ENCODE assay signal across 1 cellular context in the genomic region with DNA sequence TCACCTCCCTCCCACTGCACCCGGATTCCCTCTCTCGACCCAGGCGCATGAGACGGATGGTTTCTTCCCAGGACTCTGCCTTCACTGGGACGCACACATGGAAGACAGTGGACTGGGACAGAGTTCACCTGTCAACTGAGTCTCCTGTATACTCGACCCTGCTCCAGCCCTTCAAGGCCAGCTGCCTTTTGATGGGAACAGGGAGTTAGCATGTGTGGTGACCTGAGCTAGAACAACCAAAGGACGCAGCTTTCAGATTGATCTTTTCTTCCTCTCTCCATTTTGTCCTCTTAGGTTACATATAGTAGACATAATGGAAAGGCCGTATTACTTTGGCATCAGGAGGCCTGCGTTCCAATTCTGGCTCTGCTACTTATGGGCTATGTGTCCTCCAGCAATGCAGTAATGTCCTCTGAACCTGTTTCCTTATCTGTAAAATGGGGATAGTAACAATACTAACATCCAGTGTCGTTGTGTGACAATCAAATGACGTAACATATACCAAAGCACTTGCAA.
TF ChIP-seq lines count a peak whose summit lies in the region.

No MANE protein-coding gene starts in this region.

TF ChIP-seq in SK-N-SH treated with all-trans-retinoic acid at 6 μM for 48 hours, 23 proteins besides CTCF, POLR2A, EP300 and RAD21 (continued from another document):
- TF ChIP-seq, protein P1, sequence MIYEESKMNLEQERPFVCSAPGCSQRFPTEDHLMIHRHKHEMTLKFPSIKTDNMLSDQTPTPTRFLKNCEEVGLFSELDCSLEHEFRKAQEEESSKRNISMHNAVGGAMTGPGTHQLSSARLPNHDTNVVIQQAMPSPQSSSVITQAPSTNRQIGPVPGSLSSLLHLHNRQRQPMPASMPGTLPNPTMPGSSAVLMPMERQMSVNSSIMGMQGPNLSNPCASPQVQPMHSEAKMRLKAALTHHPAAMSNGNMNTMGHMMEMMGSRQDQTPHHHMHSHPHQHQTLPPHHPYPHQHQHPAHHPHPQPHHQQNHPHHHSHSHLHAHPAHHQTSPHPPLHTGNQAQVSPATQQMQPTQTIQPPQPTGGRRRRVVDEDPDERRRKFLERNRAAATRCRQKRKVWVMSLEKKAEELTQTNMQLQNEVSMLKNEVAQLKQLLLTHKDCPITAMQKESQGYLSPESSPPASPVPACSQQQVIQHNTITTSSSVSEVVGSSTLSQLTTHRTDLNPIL (CRISPR knock-in tag; IDR thresholded peaks at IDR 0.05; ENCODE audit: low read depth), result no peak
- TF ChIP-seq TCF4 (CRISPR knock-in tag; IDR thresholded peaks at IDR 0.05; ENCODE audit: borderline replicate concordance), result no peak
